Comparison of ENCODE assay signal across 8 cellular contexts in genomic region chr2:147910990-147911473, GRCh38.
DNase-seq lines count a peak whose midpoint lies in the region; ATAC-seq and TF ChIP-seq lines count a peak whose summit lies in the region.

No MANE protein-coding gene starts in this region.

- H3K4me3 Mint-ChIP-seq in effector memory CD8-positive, alpha-beta T cell: no peak overlapping the region

- H3K27me3 Mint-ChIP-seq in effector memory CD8-positive, alpha-beta T cell: peaks cover 0 to 22% of the 10 kb centered on the region in 2 donors

- ATAC-seq in effector memory CD8-positive, alpha-beta T cell (replicated peaks): peak; percentile 37
- ATAC-seq in HG02642 (IDR thresholded peaks at IDR 0.05; ENCODE audit: poor library complexity, unreplicated experiment) (no peak), GM18498 (IDR thresholded peaks at IDR 0.05; ENCODE audit: unreplicated experiment) (no peak)

- H3K27ac Mint-ChIP-seq in effector memory CD8-positive, alpha-beta T cell: no peak overlapping the region

- no peaks in the 10 kb centered on the region for H3K36me3 Mint-ChIP-seq in effector memory CD8-positive, alpha-beta T cell (ENCODE audit: insufficient read depth)

- no peaks in the 10 kb centered on the region for H3K4me1 Mint-ChIP-seq in effector memory CD8-positive, alpha-beta T cell (ENCODE audit: low read depth in 2 of 2)

- peak; percentile 77 for DNase-seq in Ammon's horn (ENCODE audit: low spot score)
- peak; percentile 32 for DNase-seq in NCI-H146 (lab: John Stamatoyannopoulos, UW)
- DNase-seq in T follicular helper cell (ENCODE audit: low read depth): peak; percentile 16
- DNase-seq in effector memory CD8-positive, alpha-beta T cell: peak; percentile 28 to 40 (median 37)
- DNase-seq in mucosa of gallbladder (ENCODE audit: low spot score): peak; percentile 32

- H3K9me3 Mint-ChIP-seq in effector memory CD8-positive, alpha-beta T cell: no peaks in the 10 kb centered on the region

- TF ChIP-seq CTCF in GM12874 (IDR thresholded peaks at IDR 0.05; ENCODE audit: insufficient read depth, low read depth, low read length): peak; percentile 33; the same call in 1 of the 2 replicates

Comparison
In these comparisons a context has a peak if more than half of its experiments do, and no peak if none do; other contexts are left out.
1. DNase-seq: peak in every context shown above with its lines; median percentile 77 in Ammon's horn; 37 in effector memory CD8-positive, alpha-beta T cell; 32 in NCI-H146; 32 in mucosa of gallbladder; 16 in T follicular helper cell.